Comparison of ENCODE assay signal across 14 cellular contexts in the genomic region with DNA sequence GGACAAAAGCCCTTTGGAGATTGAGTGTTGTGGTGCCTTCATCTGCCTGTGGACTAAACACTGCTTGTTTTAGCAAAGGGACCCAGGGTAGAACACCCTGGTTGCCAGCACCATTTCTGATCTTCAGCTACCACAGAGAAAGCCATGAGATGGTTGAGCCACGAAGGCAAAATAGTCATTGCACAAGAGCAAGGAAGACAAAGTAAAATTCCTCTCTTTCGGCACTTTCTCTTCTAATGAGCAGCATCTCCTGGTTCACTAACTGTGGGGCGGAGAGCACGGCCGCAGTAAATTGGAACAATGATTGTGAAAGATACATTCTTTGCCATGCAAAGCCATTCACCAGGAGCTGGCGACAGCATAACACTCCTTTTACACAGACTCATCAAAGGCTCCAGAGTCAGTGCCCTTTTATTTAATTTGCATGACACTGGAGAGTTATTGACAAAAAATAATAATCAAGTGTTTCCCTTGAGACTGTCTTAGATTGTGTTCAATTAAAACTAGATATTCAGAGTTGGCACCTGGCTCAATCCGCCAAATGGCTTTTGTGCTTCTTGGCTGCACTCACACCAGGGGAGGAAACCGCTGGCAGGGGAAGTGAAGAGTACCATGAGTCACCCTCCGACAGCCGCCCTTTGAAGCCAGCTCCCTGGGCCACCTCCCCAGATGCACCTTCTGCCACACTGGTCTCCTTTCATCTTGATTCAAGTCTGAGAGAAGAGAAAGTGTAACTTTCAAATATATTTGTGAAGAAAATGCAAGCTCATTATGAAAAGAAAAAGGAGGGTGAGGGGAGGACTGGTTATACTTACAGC.
DNase-seq lines count a peak whose midpoint lies in the region; ATAC-seq and TF ChIP-seq lines count a peak whose summit lies in the region.
"Had no signal": no experiment of that assay in that cellular context is flagged by ENCODE, and none has a peak within 500 bp of the region (broad histone marks: within the 10 kb centered on the region; RNA-seq: fewer than 3 reads in every experiment).

No MANE protein-coding gene starts in this region.

- ATAC-seq in foreskin keratinocyte, result peak; percentile 76
- ATAC-seq in HG03354 (IDR thresholded peaks at IDR 0.05; ENCODE audit: poor library complexity, severe bottlenecking, unreplicated experiment), result no peak
- ATAC-seq in left colon, result no peak
- ATAC-seq: heart left ventricle; psoas muscle; stimulated activated naive CD8-positive, alpha-beta T cell treated with anti-CD3 and anti-CD28 coated beads, Interleukin-15, amount 100 ng/mL, for 72 hours had no signal

- no peak overlapping the region for H3K4me3 ChIP-seq in HUES48 (ENCODE audit: low read depth, low read length)
- H3K4me3 ChIP-seq: heart left ventricle, psoas muscle had no signal

- DNase-seq in DMS53 treated with DMSO at 0.1 percent for 48 hours (lab: John Stamatoyannopoulos, UW; ENCODE audit: unreplicated experiment), result peak; percentile 33
- DNase-seq in NCI-H774 (lab: John Stamatoyannopoulos, UW), result peak; percentile 20
- peak in 1 of 2 donors; percentile 10 for DNase-seq in foreskin keratinocyte
- DNase-seq in effector CD8-positive, alpha-beta T cell (lab: John Stamatoyannopoulos, UW), result no peak
- no peak for DNase-seq in NCI-H82 treated with DMSO at 0.1 percent for 48 hours (lab: John Stamatoyannopoulos, UW; ENCODE audit: unreplicated experiment)
- no peak for DNase-seq in left colon
- DNase-seq: heart left ventricle; mesenchymal stem cell; NCI-H226; psoas muscle; stimulated activated naive CD8-positive, alpha-beta T cell treated with anti-CD3 and anti-CD28 coated beads, Interleukin-15, amount 100 ng/mL, for 72 hours had no signal

- H3K27me3 ChIP-seq in HUES48 (ENCODE audit: control insufficient read depth, insufficient read depth, low read length) (no peaks in the 10 kb centered on the region), foreskin keratinocyte (peaks cover 12% of the 10 kb centered on the region)

- intact Hi-C loops in left colon (cut with DNase I, micrococcal nuclease), result no loop called here

- H3K9ac ChIP-seq in HUES48 (ENCODE audit: low read depth, low read length), result no peak overlapping the region

- H3K27ac ChIP-seq in HUES48 (ENCODE audit: low read depth, low read length), result peak overlapping the region; percentile 25
- no peak overlapping the region for H3K27ac ChIP-seq in foreskin keratinocyte
- H3K27ac ChIP-seq: heart left ventricle, HL-60, psoas muscle had no signal

- no peaks in the 10 kb centered on the region for H3K9me3 ChIP-seq in HUES48 (ENCODE audit: control insufficient read depth, insufficient read depth, low read length)
- H3K9me3 ChIP-seq: heart left ventricle, psoas muscle had no signal

- no peaks in the 10 kb centered on the region for H3K36me3 ChIP-seq in HUES48 (ENCODE audit: control insufficient read depth, insufficient read depth, low read length)
- H3K36me3 ChIP-seq: heart left ventricle had no signal

- peaks cover 7% of the 10 kb centered on the region; the same call in 1 of the 2 replicates for H3K4me1 ChIP-seq in HUES48 (ENCODE audit: control insufficient read depth, insufficient read depth, low read length)
- no peaks in the 10 kb centered on the region for H3K4me1 ChIP-seq in foreskin keratinocyte
- H3K4me1 ChIP-seq: heart left ventricle, psoas muscle had no signal

- TF ChIP-seq CTCF in foreskin keratinocyte (conservative IDR thresholded peaks at IDR 0.05), result no peak

Comparison
In these comparisons a context has a peak if more than half of its experiments do, and no peak if none do; other contexts are left out.
1. DNase-seq: peak in DMS53 treated with DMSO at 0.1 percent for 48 hours (single experiment) and NCI-H774 (single experiment); none in effector CD8-positive, alpha-beta T cell (single experiment), NCI-H82 treated with DMSO at 0.1 percent for 48 hours (single experiment) and left colon (0 of 2).